Comparison of ENCODE assay signal across 1 cellular context in genomic region chr2:226782092-226782713, GRCh38.
TF ChIP-seq lines count a peak whose summit lies in the region.

No MANE protein-coding gene starts in this region.

TF ChIP-seq in IMR-90, 13 proteins besides CTCF, POLR2A, EP300 and RAD21 (continued from another document):
- TF ChIP-seq MXI1 (IDR thresholded peaks at IDR 0.05; ENCODE audit: borderline replicate concordance, low read depth, low read length) (no peak), ELK1 (IDR thresholded peaks at IDR 0.05; ENCODE audit: borderline replicate concordance, low read depth, low read length) (no peak), USF2 (IDR thresholded peaks at IDR 0.05; ENCODE audit: low read depth, low read length) (no peak)
